ENCODE assay signal across 9 cellular contexts in genomic region chr3:88433572-88433971, GRCh38.
DNase-seq lines count a peak whose midpoint lies in the region; ATAC-seq, FAIRE-seq and TF ChIP-seq lines count a peak whose summit lies in the region.
"Had no signal": no experiment of that assay in that cellular context is flagged by ENCODE, and none has a peak within 500 bp of the region (broad histone marks: within the 10 kb centered on the region; RNA-seq: fewer than 3 reads in every experiment).

No MANE protein-coding gene starts in this region.

- no peak overlapping the region for H3K4me3 Mint-ChIP-seq in activated naive CD4-positive, alpha-beta T cell treated with anti-CD3 and anti-CD28 coated beads, Interleukin-2, amount 10 ng/mL, durations not matched to agents 7 days and 5 days
- H3K4me3 Mint-ChIP-seq: WTC11 had no signal

- H3K27me3 Mint-ChIP-seq in activated naive CD4-positive, alpha-beta T cell treated with anti-CD3 and anti-CD28 coated beads, Interleukin-2, amount 10 ng/mL, durations not matched to agents 7 days and 5 days: no peaks in the 10 kb centered on the region

- no peaks in the 10 kb centered on the region for H3K27me3 ChIP-seq in bronchial epithelial cell (ENCODE audit: control insufficient read depth, insufficient read depth, low read length)

- CTCF ChIA-PET in activated naive CD4-positive, alpha-beta T cell treated with anti-CD3 and anti-CD28 coated beads, Interleukin-2, amount 10 ng/mL, durations not matched to agents 7 days and 5 days (lab: Charles Lee): no interaction called here

- no peaks in the 10 kb centered on the region for H3K36me3 Mint-ChIP-seq in activated naive CD4-positive, alpha-beta T cell treated with anti-CD3 and anti-CD28 coated beads, Interleukin-2, amount 10 ng/mL, durations not matched to agents 7 days and 5 days
- H3K36me3 Mint-ChIP-seq: WTC11 had no signal

- H3K36me3 ChIP-seq in bronchial epithelial cell (ENCODE audit: control insufficient read depth, insufficient read depth, low read length): no peaks in the 10 kb centered on the region

- no peak overlapping the region for H3K27ac Mint-ChIP-seq in activated naive CD4-positive, alpha-beta T cell treated with anti-CD3 and anti-CD28 coated beads, Interleukin-2, amount 10 ng/mL, durations not matched to agents 7 days and 5 days
- H3K27ac Mint-ChIP-seq: WTC11 had no signal

- DNase-seq in bronchial epithelial cell (ENCODE audit: low read depth): no peak
- DNase-seq in stimulated activated CD8-positive, alpha-beta memory T cell treated with anti-CD3 and anti-CD28 coated beads, Interleukin-4, amount 100 ng/mL, for 48 hours: no peak
- DNase-seq in NCI-H2196 (lab: John Stamatoyannopoulos, UW; ENCODE audit: unreplicated experiment): no peak
- DNase-seq in NCI-H146 treated with DMSO at 0.1 percent for 48 hours (lab: John Stamatoyannopoulos, UW; ENCODE audit: unreplicated experiment): no peak
- no peak for DNase-seq in activated naive CD4-positive, alpha-beta T cell treated with anti-CD3 and anti-CD28 coated beads, Interleukin-2, amount 10 ng/mL, durations not matched to agents 7 days and 5 days

- no peak for TF ChIP-seq CTCF in bronchial epithelial cell (IDR thresholded peaks at IDR 0.05; ENCODE audit: insufficient read depth, low read length, severe bottlenecking)

- H3K4me3 ChIP-seq in bronchial epithelial cell (ENCODE audit: low read depth, low read length): no peak overlapping the region

- no peak for TF ChIP-seq POLR2A in GM18505 (IDR thresholded peaks at IDR 0.05; ENCODE audit: borderline replicate concordance, extremely low read depth, insufficient read depth, insufficient read length)

- peak; percentile 47 for FAIRE-seq in bronchial epithelial cell (lab: Jason Lieb, UNC)

- no peaks in the 10 kb centered on the region for H3K4me1 Mint-ChIP-seq in activated naive CD4-positive, alpha-beta T cell treated with anti-CD3 and anti-CD28 coated beads, Interleukin-2, amount 10 ng/mL, durations not matched to agents 7 days and 5 days

- no peaks in the 10 kb centered on the region for H3K9me3 Mint-ChIP-seq in activated naive CD4-positive, alpha-beta T cell treated with anti-CD3 and anti-CD28 coated beads, Interleukin-2, amount 10 ng/mL, durations not matched to agents 7 days and 5 days

- ATAC-seq in GM18505 (IDR thresholded peaks at IDR 0.05; ENCODE audit: unreplicated experiment) (peak; percentile 99), GM21515 (IDR thresholded peaks at IDR 0.05; ENCODE audit: unreplicated experiment) (peak; percentile 95), HG03354 (IDR thresholded peaks at IDR 0.05; ENCODE audit: poor library complexity, severe bottlenecking, unreplicated experiment) (peak; percentile 99)
- ATAC-seq: WTC11 had no signal
